Comparison of ENCODE assay signal across 1 cellular context in the genomic region with DNA sequence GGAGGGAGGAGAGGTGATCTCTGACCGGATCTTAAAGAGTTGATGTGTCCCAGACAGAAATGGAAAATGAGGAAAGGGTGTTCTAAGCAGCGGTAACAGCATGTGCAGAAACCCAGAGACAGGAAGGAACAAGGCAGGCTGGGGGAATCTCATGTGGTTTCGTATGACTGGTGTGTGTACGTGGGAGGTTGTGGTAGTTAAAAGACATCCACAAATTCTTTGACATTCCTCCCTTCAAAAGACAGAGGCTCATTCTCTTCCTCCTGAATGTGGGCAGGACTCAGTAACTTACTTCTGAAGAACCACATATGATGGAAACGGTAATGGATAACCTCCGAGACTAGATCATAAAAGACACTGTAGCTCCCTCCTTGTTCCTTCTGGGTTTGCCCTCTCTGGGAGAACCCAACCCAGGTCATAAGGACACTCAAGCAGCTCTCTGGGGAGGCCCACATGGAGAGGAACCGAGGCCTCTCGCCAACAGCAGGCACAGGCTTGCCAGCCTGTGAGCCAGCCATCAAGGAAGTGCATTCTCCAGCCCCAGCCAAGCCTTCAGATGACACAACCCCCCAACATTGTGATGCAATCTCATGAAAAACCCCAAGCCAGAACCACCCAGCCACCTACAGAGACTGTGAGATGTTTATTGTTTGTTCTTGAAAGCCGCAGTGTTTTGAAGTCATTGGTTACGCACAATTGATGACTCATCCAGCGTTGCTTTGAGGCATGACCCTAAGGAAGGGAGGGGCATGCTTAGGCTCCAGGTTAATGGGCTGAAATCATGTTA.
A peak's percentile ranks its signal among the peaks of the same experiment; 100 is the strongest.
TF ChIP-seq lines count a peak whose summit lies in the region.

No MANE protein-coding gene starts in this region.

TF ChIP-seq in K562, 482 proteins besides CTCF, POLR2A, EP300 and RAD21 (continued from another document):
- TF ChIP-seq PPARD (CRISPR knock-in tag; IDR thresholded peaks at IDR 0.05) (no peak), BMI1 (IDR thresholded peaks at IDR 0.05; ENCODE audit: low read length) (no peak), ETS2 (tag; IDR thresholded peaks at IDR 0.05; ENCODE audit: borderline replicate concordance, poor library complexity, severe bottlenecking) (no peak), SMC3 (conservative IDR thresholded peaks at IDR 0.05; ENCODE audit: insufficient read depth, low read depth, low read length) (no peak), NFIX (CRISPR knock-in tag; IDR thresholded peaks at IDR 0.05; ENCODE audit: low read depth) (no peak), ZNF584 (CRISPR knock-in tag; IDR thresholded peaks at IDR 0.05; ENCODE audit: low read depth) (peak; percentile 35; the same call in 1 of the 2 replicates), NEUROD1 (IDR thresholded peaks at IDR 0.05; ENCODE audit: borderline replicate concordance, low read depth, low read length, partially characterized antibody) (peak; percentile 30), TGIF2 (CRISPR knock-in tag; IDR thresholded peaks at IDR 0.05) (no peak), ETV1 (tag; conservative IDR thresholded peaks at IDR 0.05; ENCODE audit: low read depth) (peak; percentile 19; the same call in 1 of the 2 replicates), CXXC5 (CRISPR knock-in tag; IDR thresholded peaks at IDR 0.05) (peak; percentile 27; the same call in 1 of the 2 replicates)
- TF ChIP-seq, protein P1, sequence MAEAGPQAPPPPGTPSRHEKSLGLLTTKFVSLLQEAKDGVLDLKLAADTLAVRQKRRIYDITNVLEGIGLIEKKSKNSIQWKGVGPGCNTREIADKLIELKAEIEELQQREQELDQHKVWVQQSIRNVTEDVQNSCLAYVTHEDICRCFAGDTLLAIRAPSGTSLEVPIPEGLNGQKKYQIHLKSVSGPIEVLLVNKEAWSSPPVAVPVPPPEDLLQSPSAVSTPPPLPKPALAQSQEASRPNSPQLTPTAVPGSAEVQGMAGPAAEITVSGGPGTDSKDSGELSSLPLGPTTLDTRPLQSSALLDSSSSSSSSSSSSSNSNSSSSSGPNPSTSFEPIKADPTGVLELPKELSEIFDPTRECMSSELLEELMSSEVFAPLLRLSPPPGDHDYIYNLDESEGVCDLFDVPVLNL (CRISPR knock-in tag; IDR thresholded peaks at IDR 0.05; ENCODE audit: low read depth): no peak
- TF ChIP-seq, protein P2, sequence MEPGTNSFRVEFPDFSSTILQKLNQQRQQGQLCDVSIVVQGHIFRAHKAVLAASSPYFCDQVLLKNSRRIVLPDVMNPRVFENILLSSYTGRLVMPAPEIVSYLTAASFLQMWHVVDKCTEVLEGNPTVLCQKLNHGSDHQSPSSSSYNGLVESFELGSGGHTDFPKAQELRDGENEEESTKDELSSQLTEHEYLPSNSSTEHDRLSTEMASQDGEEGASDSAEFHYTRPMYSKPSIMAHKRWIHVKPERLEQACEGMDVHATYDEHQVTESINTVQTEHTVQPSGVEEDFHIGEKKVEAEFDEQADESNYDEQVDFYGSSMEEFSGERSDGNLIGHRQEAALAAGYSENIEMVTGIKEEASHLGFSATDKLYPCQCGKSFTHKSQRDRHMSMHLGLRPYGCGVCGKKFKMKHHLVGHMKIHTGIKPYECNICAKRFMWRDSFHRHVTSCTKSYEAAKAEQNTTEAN (CRISPR knock-in tag; IDR thresholded peaks at IDR 0.05): no peak
- TF ChIP-seq, protein P3, sequence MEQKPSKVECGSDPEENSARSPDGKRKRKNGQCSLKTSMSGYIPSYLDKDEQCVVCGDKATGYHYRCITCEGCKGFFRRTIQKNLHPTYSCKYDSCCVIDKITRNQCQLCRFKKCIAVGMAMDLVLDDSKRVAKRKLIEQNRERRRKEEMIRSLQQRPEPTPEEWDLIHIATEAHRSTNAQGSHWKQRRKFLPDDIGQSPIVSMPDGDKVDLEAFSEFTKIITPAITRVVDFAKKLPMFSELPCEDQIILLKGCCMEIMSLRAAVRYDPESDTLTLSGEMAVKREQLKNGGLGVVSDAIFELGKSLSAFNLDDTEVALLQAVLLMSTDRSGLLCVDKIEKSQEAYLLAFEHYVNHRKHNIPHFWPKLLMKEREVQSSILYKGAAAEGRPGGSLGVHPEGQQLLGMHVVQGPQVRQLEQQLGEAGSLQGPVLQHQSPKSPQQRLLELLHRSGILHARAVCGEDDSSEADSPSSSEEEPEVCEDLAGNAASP (IDR thresholded peaks at IDR 0.05): no peak
